ENCODE assay signal across 10 cellular contexts in the genomic region with DNA sequence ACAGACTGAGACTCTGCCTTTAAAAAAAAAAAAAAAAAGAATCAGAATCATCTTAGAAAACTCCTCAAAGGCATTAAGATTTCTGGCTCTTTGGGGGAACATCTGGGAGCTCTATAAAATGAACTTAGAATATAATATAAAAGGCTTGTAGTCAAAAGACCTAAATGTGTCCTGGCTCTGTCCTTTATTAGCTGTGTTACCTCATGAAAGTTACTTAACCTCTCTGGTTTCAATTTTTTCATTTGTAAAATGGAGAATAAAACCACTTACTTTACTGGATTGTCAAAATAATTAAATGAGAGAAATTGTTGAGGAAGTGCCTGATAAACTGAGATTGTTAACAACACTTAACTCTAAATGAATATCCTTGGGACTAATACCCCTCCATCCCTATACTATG.
"Had no signal": no experiment of that assay in that cellular context is flagged by ENCODE, and none has a peak within 500 bp of the region (broad histone marks: within the 10 kb centered on the region; RNA-seq: fewer than 3 reads in every experiment).

No MANE protein-coding gene starts in this region.

- H3K36me3 ChIP-seq: HAP-1 had no signal

- H3K9ac ChIP-seq: GM23248 had no signal

- H3K27ac ChIP-seq: GM23248 had no signal

- H3K4me3 ChIP-seq: GM23248, GM23338, HAP-1 had no signal

- H3K4me2 ChIP-seq: GM23338 had no signal

- DNase-seq: GM23248, GOT3, H7, H9, HCEC 1CT, HFFc6 had no signal

- ATAC-seq: GM23338, HCT116 had no signal

- FAIRE-seq: H54 had no signal

- H3K9me3 ChIP-seq: HAP-1 had no signal

- H2AFZ ChIP-seq: GM23248, GM23338 had no signal
